ENCODE assay signal across 9 cellular contexts in the genomic region with DNA sequence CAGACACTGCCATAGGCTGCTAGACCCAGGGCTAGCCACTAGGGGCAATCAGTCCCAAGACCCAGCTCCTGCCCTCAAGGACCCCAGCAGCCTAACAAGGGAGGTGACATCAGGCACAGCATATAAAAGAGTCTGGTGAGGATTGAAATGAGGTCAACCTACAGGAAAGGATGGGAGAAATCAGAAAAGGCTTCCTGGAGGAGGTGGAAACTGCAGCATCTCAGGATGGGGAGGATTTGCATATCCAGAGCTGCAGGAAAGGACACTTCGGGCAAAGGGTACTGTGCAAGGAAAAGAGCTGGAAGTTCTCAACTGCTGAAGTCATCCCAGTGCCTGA. TPM values are rescaled to one million over a fixed set of nuclear protein-coding genes. Genes with fewer than 3 reads are reported as not detected.
DNase-seq lines count a peak whose midpoint lies in the region; ATAC-seq and TF ChIP-seq lines count a peak whose summit lies in the region.
"Had no signal": no experiment of that assay in that cellular context is flagged by ENCODE, and none has a peak within 500 bp of the region (broad histone marks: within the 10 kb centered on the region; RNA-seq: fewer than 3 reads in every experiment).

No MANE protein-coding gene starts in this region.

- no peak overlapping the region for H3K4me3 Mint-ChIP-seq in Calu3 (ENCODE audit: low read depth, unreplicated experiment)
- H3K4me3 Mint-ChIP-seq: memory B cell had no signal

- H3K36me3 ChIP-seq in OCI-LY1 (ENCODE audit: insufficient read depth, low read length) = peaks cover 17% of the 10 kb centered on the region; the same call in 1 of the 2 replicates
- H3K36me3 ChIP-seq in ascending aorta = peaks cover 13 to 30% of the 10 kb centered on the region in 2 donors
- H3K36me3 ChIP-seq in liver (ENCODE audit: control insufficient read depth in 4 of 4, insufficient read depth in 3 of 4, low read depth in 1 of 4, low read length in 3 of 4) = peaks cover 0 to 12% (median 7%) of the 10 kb centered on the region in 4 donors

- H3K27me3 ChIP-seq in OCI-LY1 (ENCODE audit: insufficient read depth, low read length) (peaks cover 5% of the 10 kb centered on the region; the same call in 1 of the 2 replicates), ascending aorta (no peaks in the 10 kb centered on the region), liver (ENCODE audit: control insufficient read depth in 4 of 4, insufficient read depth in 4 of 4, low read length in 3 of 4) (no peaks in the 10 kb centered on the region)

- CTCF ChIA-PET in Calu3 (lab: Charles Lee) = interaction anchor here (0.8 to 2.3 kb wide), 6 partner anchors 8 to 91 kb away, joined by 3 to 12 read pairs (median 4); a partner anchor contains a TSS

- intact Hi-C loops in Calu3 (cut with micrococcal nuclease; ENCODE audit: unreplicated experiment) (loop anchor here (5.0 kb wide), 2 partner anchors 33 to 178 kb away; a partner anchor contains a TSS), ascending aorta (cut with DNase I) (loop anchor here (5.0 kb wide), 1 partner anchor 248 kb away; a partner anchor contains a TSS)

- peaks cover 43% of the 10 kb centered on the region for H3K36me3 Mint-ChIP-seq in Calu3 (ENCODE audit: insufficient read depth, unreplicated experiment)
- H3K36me3 Mint-ChIP-seq: memory B cell had no signal

- H3K27me3 Mint-ChIP-seq in Calu3 (ENCODE audit: unreplicated experiment) = no peaks in the 10 kb centered on the region

- H3K79me2 ChIP-seq in OCI-LY1 (ENCODE audit: insufficient read depth, low read length) = peaks cover 19% of the 10 kb centered on the region

- no peak overlapping the region for H2AFZ ChIP-seq in OCI-LY1 (ENCODE audit: low read length)

- H3K9me3 ChIP-seq in OCI-LY1 (ENCODE audit: low read length) (no peaks in the 10 kb centered on the region), ascending aorta (no peaks in the 10 kb centered on the region), liver (ENCODE audit: control insufficient read depth in 4 of 4, low read length in 3 of 4) (no peaks in the 10 kb centered on the region)

- peak overlapping the region; percentile 52 for H3K27ac Mint-ChIP-seq in Calu3 (ENCODE audit: unreplicated experiment)
- H3K27ac Mint-ChIP-seq: memory B cell had no signal

- H3K4me2 ChIP-seq in OCI-LY1 (ENCODE audit: low read length) = no peak overlapping the region

- peaks cover 23% of the 10 kb centered on the region for H3K4me1 Mint-ChIP-seq in Calu3 (ENCODE audit: low read depth, unreplicated experiment)

- TF ChIP-seq RAD21 in liver (IDR thresholded peaks at IDR 0.05) = peak in 1 of 2 donors; percentile 73

- no peaks in the 10 kb centered on the region for H4K20me1 ChIP-seq in OCI-LY1 (ENCODE audit: insufficient read depth, low read length)

- no peaks in the 10 kb centered on the region for H3F3A ChIP-seq in OCI-LY1 (ENCODE audit: insufficient read depth, low read length)

- DNase-seq in Calu3 (peak; percentile 66), GM20000 (ENCODE audit: low spot score) (peak; percentile 84), ascending aorta (ENCODE audit: low spot score in 2 of 2) (no peak)

- H3K9me3 Mint-ChIP-seq in Calu3 (ENCODE audit: low read depth, unreplicated experiment) = no peaks in the 10 kb centered on the region
- H3K9me3 Mint-ChIP-seq: memory B cell had no signal

- no TSS peak for BruUV-seq in Calu3 (replicated peaks; lab: Mats Ljungman, UMichigan)

- peak; percentile 73 for TF ChIP-seq CTCF in Calu3 (IDR thresholded peaks at IDR 0.05; ENCODE audit: unreplicated experiment)
- peak; percentile 51 for TF ChIP-seq CTCF in GM20000 (IDR thresholded peaks at IDR 0.05; ENCODE audit: extremely low read depth, missing control alignments)
- TF ChIP-seq CTCF in OCI-LY1 (IDR thresholded peaks at IDR 0.05; ENCODE audit: low read length) = peak; percentile 88
- peak in 2 of 3 experiments; percentile 16 to 23 for TF ChIP-seq CTCF in ascending aorta (IDR thresholded peaks at IDR 0.05)
- TF ChIP-seq CTCF in liver (IDR thresholded peaks at IDR 0.05; ENCODE audit: low read depth, low read length, missing input control) = peak; percentile 53

- no peaks in the 10 kb centered on the region for H3K9me2 ChIP-seq in OCI-LY1 (ENCODE audit: low read depth, low read length)

- H3K4me3 ChIP-seq in OCI-LY1 (ENCODE audit: low read depth, low read length, poor library complexity, severe bottlenecking) (no peak overlapping the region), ascending aorta (no peak overlapping the region), liver (ENCODE audit: low read depth in 1 of 3, low read length in 3 of 3) (no peak overlapping the region)

- H3K4me1 ChIP-seq in OCI-LY1 (ENCODE audit: insufficient read depth, low read length, severe bottlenecking) (peaks cover 23% of the 10 kb centered on the region), ascending aorta (peaks cover 15 to 30% of the 10 kb centered on the region in 2 donors), liver (ENCODE audit: control insufficient read depth in 4 of 4, insufficient read depth in 4 of 4, low read length in 3 of 4) (peaks cover 15 to 73% (median 56%) of the 10 kb centered on the region in 4 donors)

- H3K27ac ChIP-seq in OCI-LY1 (ENCODE audit: low read depth, low read length, poor library complexity, severe bottlenecking) = no peak overlapping the region
- H3K27ac ChIP-seq in ascending aorta = no peak overlapping the region
- no peak overlapping the region for H3K27ac ChIP-seq in liver (ENCODE audit: low read depth in 1 of 2, low read length in 2 of 2)

- WGBS in liver = 98% methylated on average over 1 of the region's 1 CpG

- ATAC-seq in HG02970 (IDR thresholded peaks at IDR 0.05; ENCODE audit: low FRiP score, unreplicated experiment) = no peak
- ATAC-seq in GM21360 (IDR thresholded peaks at IDR 0.05; ENCODE audit: unreplicated experiment) = no peak
- no peak for ATAC-seq in HG02571 (IDR thresholded peaks at IDR 0.05; ENCODE audit: unreplicated experiment)

- H3K9ac ChIP-seq in OCI-LY1 (ENCODE audit: low read length) (no peak overlapping the region), liver (ENCODE audit: low read depth in 1 of 2, low read length in 2 of 2) (no peak overlapping the region)

TF ChIP-seq in liver, 16 proteins besides CTCF, POLR2A, EP300 and RAD21:
- TF ChIP-seq NR2F2 (IDR thresholded peaks at IDR 0.05) = no peak
- TF ChIP-seq, protein P1, sequence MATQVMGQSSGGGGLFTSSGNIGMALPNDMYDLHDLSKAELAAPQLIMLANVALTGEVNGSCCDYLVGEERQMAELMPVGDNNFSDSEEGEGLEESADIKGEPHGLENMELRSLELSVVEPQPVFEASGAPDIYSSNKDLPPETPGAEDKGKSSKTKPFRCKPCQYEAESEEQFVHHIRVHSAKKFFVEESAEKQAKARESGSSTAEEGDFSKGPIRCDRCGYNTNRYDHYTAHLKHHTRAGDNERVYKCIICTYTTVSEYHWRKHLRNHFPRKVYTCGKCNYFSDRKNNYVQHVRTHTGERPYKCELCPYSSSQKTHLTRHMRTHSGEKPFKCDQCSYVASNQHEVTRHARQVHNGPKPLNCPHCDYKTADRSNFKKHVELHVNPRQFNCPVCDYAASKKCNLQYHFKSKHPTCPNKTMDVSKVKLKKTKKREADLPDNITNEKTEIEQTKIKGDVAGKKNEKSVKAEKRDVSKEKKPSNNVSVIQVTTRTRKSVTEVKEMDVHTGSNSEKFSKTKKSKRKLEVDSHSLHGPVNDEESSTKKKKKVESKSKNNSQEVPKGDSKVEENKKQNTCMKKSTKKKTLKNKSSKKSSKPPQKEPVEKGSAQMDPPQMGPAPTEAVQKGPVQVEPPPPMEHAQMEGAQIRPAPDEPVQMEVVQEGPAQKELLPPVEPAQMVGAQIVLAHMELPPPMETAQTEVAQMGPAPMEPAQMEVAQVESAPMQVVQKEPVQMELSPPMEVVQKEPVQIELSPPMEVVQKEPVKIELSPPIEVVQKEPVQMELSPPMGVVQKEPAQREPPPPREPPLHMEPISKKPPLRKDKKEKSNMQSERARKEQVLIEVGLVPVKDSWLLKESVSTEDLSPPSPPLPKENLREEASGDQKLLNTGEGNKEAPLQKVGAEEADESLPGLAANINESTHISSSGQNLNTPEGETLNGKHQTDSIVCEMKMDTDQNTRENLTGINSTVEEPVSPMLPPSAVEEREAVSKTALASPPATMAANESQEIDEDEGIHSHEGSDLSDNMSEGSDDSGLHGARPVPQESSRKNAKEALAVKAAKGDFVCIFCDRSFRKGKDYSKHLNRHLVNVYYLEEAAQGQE (IDR thresholded peaks at IDR 0.05) = no peak
- no peak for TF ChIP-seq YY1 (IDR thresholded peaks at IDR 0.05)
- no peak for TF ChIP-seq HNF4A (conservative IDR thresholded peaks at IDR 0.05)
- no peak for TF ChIP-seq FOXA1 (IDR thresholded peaks at IDR 0.05)
- no peak for TF ChIP-seq JUND (IDR thresholded peaks at IDR 0.05)
- TF ChIP-seq, protein P2, sequence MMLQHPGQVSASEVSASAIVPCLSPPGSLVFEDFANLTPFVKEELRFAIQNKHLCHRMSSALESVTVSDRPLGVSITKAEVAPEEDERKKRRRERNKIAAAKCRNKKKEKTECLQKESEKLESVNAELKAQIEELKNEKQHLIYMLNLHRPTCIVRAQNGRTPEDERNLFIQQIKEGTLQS (IDR thresholded peaks at IDR 0.05) = no peak

RNA-seq across cellular contexts. Expression of a gene that starts 2.9 kb away (rescaled TPM):
- total RNA-seq in Calu3 (2022) (108 and 121 TPM in 2 replicates), ascending aorta (66.1 TPM), liver (100 to 1,000 TPM in 1 of 2 donors, 10 to 100 TPM in 1; 61.1 to 163 TPM)
- polyA plus RNA-seq in liver = 10 to 100 TPM; 37.3 to 44.9 TPM

RNA-seq across cellular contexts. Expression of a gene that starts 6.6 kb away (rescaled TPM):
- total RNA-seq in Calu3 (2022) = 22.1 and 26.5 TPM in 2 replicates
- 32.7 TPM for total RNA-seq in ascending aorta
- 10 to 100 TPM; 12.1 to 20.6 TPM for total RNA-seq in liver
- 10 to 100 TPM; 18.7 to 23.3 TPM for polyA plus RNA-seq in liver

RNA-seq across cellular contexts. Expression of a gene that starts 35.2 kb away (rescaled TPM):
- total RNA-seq in Calu3 (2022) = 18.7 and 27.8 TPM in 2 replicates
- 22.6 TPM for total RNA-seq in ascending aorta
- 1 to 10 TPM; 6.6 to 7.6 TPM for total RNA-seq in liver
- polyA plus RNA-seq in liver = 10 to 100 TPM in 1 of 2 donors, 1 to 10 TPM in 1; 10.0 to 11.9 TPM

Comparison
In these comparisons a context has a peak if more than half of its experiments do, and no peak if none do; other contexts are left out.
1. DNase-seq: peak in Calu3 (single experiment) and GM20000 (single experiment); none in ascending aorta (0 of 2).
2. CTCF ChIP-seq: peak in every context shown above with its lines; median percentile 88 in OCI-LY1; 73 in Calu3; 53 in liver; 51 in GM20000; 20 in ascending aorta.